In genomic region chr16:16140537-16140936, GRCh38 we compare ENCODE assay signal across 20 cellular contexts.
"Had no signal": no experiment of that assay in that cellular context is flagged by ENCODE, and none has a peak within 500 bp of the region (broad histone marks: within the 10 kb centered on the region; RNA-seq: fewer than 3 reads in every experiment).

No MANE protein-coding gene starts in this region.

- H3K27me3 ChIP-seq: SJSA1 had no signal

- H3K9me3 ChIP-seq: SJSA1 had no signal

- H3K27ac ChIP-seq: SJSA1, SK-N-MC had no signal

- H3K9me3 Mint-ChIP-seq: IgD-negative memory B cell had no signal

- DNase-seq: KBM-7, NCI-H1092 treated with DMSO at 0.1 percent for 48 hours, NCI-H1436, NCI-H187, NCI-H2029, NCI-H2081 treated with DMSO at 0.1 percent for 48 hours, NCI-H2171, NCI-H226, NCI-H446, NCI-H510A, NCI-H524 treated with DMSO at 0.1 percent for 48 hours, NCI-H69, NCI-H774, Right ventricle myocardium superior, RPMI8226, SIG-M5 had no signal

- H3K27me3 Mint-ChIP-seq: IgD-negative memory B cell had no signal

- FAIRE-seq: RCC 7860 had no signal

- H3K4me3 ChIP-seq: SJSA1, SK-N-MC had no signal

- H3K4me1 ChIP-seq: SJSA1 had no signal
